ENCODE assay signal across 1 cellular context in genomic region chr17:58338907-58339774, GRCh38.
TF ChIP-seq lines count a peak whose summit lies in the region.

No MANE protein-coding gene starts in this region.

TF ChIP-seq in H1, 55 proteins besides CTCF, POLR2A, EP300 and RAD21:
- peak; percentile 39; the same call in 1 of the 2 replicates for TF ChIP-seq E2F6 (IDR thresholded peaks at IDR 0.05)
- no peak for TF ChIP-seq SAP30 (IDR thresholded peaks at IDR 0.05; ENCODE audit: insufficient read depth, insufficient replicate concordance, low read length)
- TF ChIP-seq TBP (IDR thresholded peaks at IDR 0.05; ENCODE audit: low read depth, low read length) = peak; percentile 42; the same call in 1 of the 2 replicates
- TF ChIP-seq POLR2AphosphoS5 (IDR thresholded peaks at IDR 0.05; ENCODE audit: low read depth, low read length) = peak; percentile 57; the same call in 1 of the 2 replicates
- no peak for TF ChIP-seq ATF3 (IDR thresholded peaks at IDR 0.05; ENCODE audit: insufficient read depth, low read depth, low read length)
- no peak for TF ChIP-seq CTBP2 (IDR thresholded peaks at IDR 0.05; ENCODE audit: borderline replicate concordance, insufficient read depth, insufficient read length, low read length)
- TF ChIP-seq NRF1 (IDR thresholded peaks at IDR 0.05; ENCODE audit: low read depth, low read length) = no peak
- TF ChIP-seq CEBPB (IDR thresholded peaks at IDR 0.05; ENCODE audit: low read depth, low read length) = no peak
- no peak for TF ChIP-seq CHD2 (IDR thresholded peaks at IDR 0.05; ENCODE audit: low read length)
- TF ChIP-seq EGR1 (IDR thresholded peaks at IDR 0.05; ENCODE audit: borderline replicate concordance, low read depth, low read length) = 0 out of 2 replicates have a peak, but pooled peaks have one; percentile 44
- TF ChIP-seq TAF7 (optimal IDR thresholded peaks at IDR 0.05; ENCODE audit: borderline replicate concordance, low read depth, low read length) = peak; percentile 31
- TF ChIP-seq SRF (IDR thresholded peaks at IDR 0.05; ENCODE audit: low read depth, low read length) = no peak
- TF ChIP-seq GTF2F1 (IDR thresholded peaks at IDR 0.05; ENCODE audit: borderline replicate concordance, low read depth, low read length) = no peak
- no peak for TF ChIP-seq SIRT6 (IDR thresholded peaks at IDR 0.05; ENCODE audit: low read length)
- TF ChIP-seq NANOG (IDR thresholded peaks at IDR 0.05; ENCODE audit: insufficient read depth, low read depth, low read length, poor library complexity, severe bottlenecking) = no peak
- TF ChIP-seq BACH1 (IDR thresholded peaks at IDR 0.05; ENCODE audit: low read length) = no peak
- TF ChIP-seq TAF1 (IDR thresholded peaks at IDR 0.05; ENCODE audit: low read depth, low read length) = peak; percentile 57; the same call in 1 of the 2 replicates
- no peak for TF ChIP-seq JUND (IDR thresholded peaks at IDR 0.05; ENCODE audit: low read length)
